Comparison of ENCODE assay signal across 9 cellular contexts in the genomic region with DNA sequence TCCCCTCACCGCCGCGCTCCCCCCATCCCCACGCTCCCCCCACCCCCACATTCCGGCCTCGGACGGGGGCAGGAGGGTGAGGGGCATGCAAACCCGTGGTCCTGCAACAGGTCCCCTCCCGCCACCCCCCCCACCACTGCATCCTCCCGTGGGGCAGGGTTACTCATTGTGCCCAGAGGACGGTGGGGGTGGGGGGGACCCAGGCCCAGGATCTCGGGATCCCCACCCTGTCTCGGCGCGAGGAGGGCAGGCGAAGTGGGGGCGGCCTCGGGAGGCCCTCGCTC. TPM values are rescaled to one million over a fixed set of nuclear protein-coding genes. Genes with fewer than 3 reads are reported as not detected.
DNase-seq lines count a peak whose midpoint lies in the region; ATAC-seq and TF ChIP-seq lines count a peak whose summit lies in the region.
"Had no signal": no experiment of that assay in that cellular context is flagged by ENCODE, and none has a peak within 500 bp of the region (broad histone marks: within the 10 kb centered on the region; RNA-seq: fewer than 3 reads in every experiment).

No MANE protein-coding gene starts in this region.

- H3K4me3 ChIP-seq in GM06990 (replicated peaks; ENCODE audit: low read depth, low read length) (peak overlapping the region; percentile 63), Panc1 (ENCODE audit: low read depth in 2 of 2, low read length in 2 of 2) (peak overlapping the region; percentile 38 to 47), gastroesophageal sphincter (peak overlapping the region; percentile 25 to 56), skin epidermis (peak overlapping the region; percentile 1 to 31 (median 22))

- TF ChIP-seq EP300 in gastroesophageal sphincter (IDR thresholded peaks at IDR 0.05) = no peak

- no TSS peak for BruUV-seq in Panc1 (replicated peaks; lab: Mats Ljungman, UMichigan)

- no peak for ATAC-seq in Panc1
- no peak for ATAC-seq in gastroesophageal sphincter
- ATAC-seq in GM19397 (IDR thresholded peaks at IDR 0.05; ENCODE audit: unreplicated experiment) = no peak
- no peak for ATAC-seq in HG03439 (IDR thresholded peaks at IDR 0.05; ENCODE audit: unreplicated experiment)

- no peaks in the 10 kb centered on the region for H3K36me3 ChIP-seq in GM06990 (ENCODE audit: control insufficient read depth, insufficient read depth, low read length)
- H3K36me3 ChIP-seq in Panc1 (ENCODE audit: control insufficient read depth, insufficient read depth, low read length) = no peaks in the 10 kb centered on the region; the same call in 1 of the 2 replicates
- no peaks in the 10 kb centered on the region for H3K36me3 ChIP-seq in gastroesophageal sphincter

- in situ Hi-C loops in Panc1 (cut with HindIII; ENCODE audit: low pct_unique_long_range_greater_than_20kb, low sequenced_read_pairs) = no loop called here

- H3K27ac ChIP-seq in Panc1 (ENCODE audit: low read length) (no peak overlapping the region), gastroesophageal sphincter (peak overlapping the region in 2 of 4 donors; percentile 7 to 45), skin epidermis (peak overlapping the region in 2 of 21 experiments; percentile 28 to 29)

- TF ChIP-seq CTCF in GM06990 (IDR thresholded peaks at IDR 0.05; ENCODE audit: insufficient read depth, low read length, poor library complexity, severe bottlenecking) (no peak), Panc1 (IDR thresholded peaks at IDR 0.05) (no peak), gastroesophageal sphincter (IDR thresholded peaks at IDR 0.05) (no peak)

- no CpG with 5 or more reads among the region's 19 CpGs for WGBS in gastroesophageal sphincter (ENCODE audit: low coverage in 1 of 2), 2 donors

- DNase-seq in GM06990 (ENCODE audit: extremely low read depth, insufficient read length) (no peak), Panc1 (ENCODE audit: low read depth, low spot score) (no peak), SW480 (ENCODE audit: low spot score) (no peak), NCI-H1417 treated with DMSO at 0.1 percent for 48 hours (lab: John Stamatoyannopoulos, UW) (no peak)

- H3K27me3 ChIP-seq in GM06990 (replicated peaks; ENCODE audit: control insufficient read depth, insufficient read depth, low read length) (no peaks in the 10 kb centered on the region; the same call in 1 of the 2 replicates), Panc1 (ENCODE audit: control insufficient read depth, insufficient read depth, low read length) (no peaks in the 10 kb centered on the region), gastroesophageal sphincter (peaks cover 16% of the 10 kb centered on the region)

- no peaks in the 10 kb centered on the region for H3K4me1 ChIP-seq in Panc1 (ENCODE audit: control insufficient read depth, insufficient read depth, low read length)
- peaks cover 0 to 19% (median 6%) of the 10 kb centered on the region in 3 donors for H3K4me1 ChIP-seq in gastroesophageal sphincter

- intact Hi-C loops in Panc1 (cut with micrococcal nuclease; ENCODE audit: unreplicated experiment) = no loop called here

- POLR2A ChIA-PET in Panc1 (lab: Charles Lee) = no interaction called here

- CTCF ChIA-PET in Panc1 (lab: Charles Lee) = no interaction called here

- TF ChIP-seq POLR2A in gastroesophageal sphincter (IDR thresholded peaks at IDR 0.05) = no peak

- H3K9me3 ChIP-seq in Panc1 (ENCODE audit: control insufficient read depth, insufficient read depth, low read depth, low read length) (no peaks in the 10 kb centered on the region), gastroesophageal sphincter (no peaks in the 10 kb centered on the region)

RNA-seq across cellular contexts. Expression of gene SLC22A31, which starts 8.5 kb away (rescaled TPM):
- total RNA-seq in Panc1 (2021; ENCODE audit: unreplicated experiment) (4.5 TPM), gastroesophageal sphincter (not detected)
- polyA plus RNA-seq in Panc1 (2012; ENCODE audit: insufficient read length) = 4.5 TPM
- total RNA-seq: osteocyte had no signal

RNA-seq across cellular contexts. Expression of gene CDH15, which starts 20.3 kb away (rescaled TPM):
- total RNA-seq in Panc1 (2021; ENCODE audit: unreplicated experiment) (0.51 TPM), gastroesophageal sphincter (1 to 10 TPM in 1 of 4 donors, under 1 TPM in 2, not detected in 1; 0.15 to 1.1 (median 0.27) TPM)
- polyA plus RNA-seq in Panc1 (2012; ENCODE audit: insufficient read length) = 0.71 TPM

RNA-seq across cellular contexts. Expression of gene ZNF778, which starts 25.7 kb away (rescaled TPM):
- total RNA-seq in Panc1 (2021; ENCODE audit: unreplicated experiment) = 15.0 TPM
- polyA plus RNA-seq in Panc1 (2012; ENCODE audit: insufficient read length) = 4.9 TPM
- total RNA-seq in gastroesophageal sphincter = 10 to 100 TPM; 11.1 to 28.0 (median 12.4) TPM
